ENCODE assay signal across 21 cellular contexts in the genomic region with DNA sequence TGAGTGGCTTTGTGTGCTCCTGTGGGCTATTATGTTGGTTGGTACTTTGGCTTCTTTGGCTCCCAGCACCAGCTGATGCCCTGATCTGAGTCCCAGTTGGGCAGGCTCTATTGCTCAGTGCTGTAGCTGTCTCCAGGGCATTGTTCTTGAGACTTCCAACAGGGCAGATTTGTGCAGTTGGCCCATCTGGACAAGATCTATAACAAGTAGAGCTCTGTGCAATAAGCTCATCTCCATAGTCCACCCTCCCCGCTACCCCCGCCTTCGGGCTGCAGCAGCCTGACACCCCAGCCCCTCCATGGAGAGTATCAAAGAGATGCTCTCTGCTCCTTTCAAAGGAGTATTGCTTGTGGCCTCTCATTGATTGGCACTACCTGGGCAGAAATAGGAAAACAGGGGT. TPM values are rescaled to one million over a fixed set of nuclear protein-coding genes. Genes with fewer than 3 reads are reported as not detected.
DNase-seq lines count a peak whose midpoint lies in the region; ATAC-seq and TF ChIP-seq lines count a peak whose summit lies in the region.
"Had no signal": no experiment of that assay in that cellular context is flagged by ENCODE, and none has a peak within 500 bp of the region (broad histone marks: within the 10 kb centered on the region; RNA-seq: fewer than 3 reads in every experiment).

No MANE protein-coding gene starts in this region.

- no peak overlapping the region for H3K4me3 ChIP-seq in right atrium auricular region
- H3K4me3 ChIP-seq: Peyer's patch had no signal

- H3K9me3 Mint-ChIP-seq in stimulated activated naive CD8-positive, alpha-beta T cell treated with anti-CD3 and anti-CD28 coated beads, Interleukin-15, amount 100 ng/mL, for 72 hours = no peaks in the 10 kb centered on the region

- no peaks in the 10 kb centered on the region for H3K27me3 Mint-ChIP-seq in stimulated activated naive CD8-positive, alpha-beta T cell treated with anti-CD3 and anti-CD28 coated beads, Interleukin-15, amount 100 ng/mL, for 72 hours

- H3K4me1 ChIP-seq in right atrium auricular region = no peaks in the 10 kb centered on the region
- H3K4me1 ChIP-seq: Peyer's patch had no signal

- H3K36me3 ChIP-seq in right atrium auricular region = no peaks in the 10 kb centered on the region
- H3K36me3 ChIP-seq: Peyer's patch had no signal

- H3K27me3 ChIP-seq in right atrium auricular region = no peaks in the 10 kb centered on the region
- H3K27me3 ChIP-seq: Peyer's patch had no signal

- no peaks in the 10 kb centered on the region for H3K9me3 ChIP-seq in right atrium auricular region
- H3K9me3 ChIP-seq: Peyer's patch had no signal

- no peak overlapping the region for H3K27ac Mint-ChIP-seq in stimulated activated naive CD8-positive, alpha-beta T cell treated with anti-CD3 and anti-CD28 coated beads, Interleukin-15, amount 100 ng/mL, for 72 hours

- TF ChIP-seq CTCF in right atrium auricular region (IDR thresholded peaks at IDR 0.05) = no peak

- DNase-seq in Ammon's horn (ENCODE audit: low spot score) = peak; percentile 85
- DNase-seq in hippocampal formation (lab: John Stamatoyannopoulos, UW) = peak; percentile 68 to 74
- DNase-seq in pons (ENCODE audit: low spot score) = peak; percentile 92
- no peak for DNase-seq in stimulated activated naive CD8-positive, alpha-beta T cell treated with anti-CD3 and anti-CD28 coated beads, Interleukin-15, amount 100 ng/mL, for 72 hours
- no peak for DNase-seq in right atrium auricular region (ENCODE audit: low spot score)
- no peak for DNase-seq in NCI-H526 (lab: John Stamatoyannopoulos, UW)
- DNase-seq in OCI-M2 (lab: John Stamatoyannopoulos, UW; ENCODE audit: unreplicated experiment) = no peak
- DNase-seq: AML-193, DND-41, MV-4-11, NCI-H1417, NCI-H1930, NCI-H226, NCI-H526 treated with DMSO at 0.1 percent for 48 hours, Peyer's patch had no signal

- no peak for ATAC-seq in stimulated activated naive CD8-positive, alpha-beta T cell treated with anti-CD3 and anti-CD28 coated beads, Interleukin-15, amount 100 ng/mL, for 72 hours

- H3K27ac ChIP-seq in angular gyrus (ENCODE audit: low read depth, low read length) (peak overlapping the region; percentile 92), right atrium auricular region (no peak overlapping the region)
- H3K27ac ChIP-seq: 22Rv1, KMS-11, Peyer's patch had no signal

- H3K4me1 Mint-ChIP-seq in stimulated activated naive CD8-positive, alpha-beta T cell treated with anti-CD3 and anti-CD28 coated beads, Interleukin-15, amount 100 ng/mL, for 72 hours = no peaks in the 10 kb centered on the region

- H3K4me3 Mint-ChIP-seq in stimulated activated naive CD8-positive, alpha-beta T cell treated with anti-CD3 and anti-CD28 coated beads, Interleukin-15, amount 100 ng/mL, for 72 hours = no peak overlapping the region

RNA-seq across cellular contexts. Expression of gene TMEM31, which starts 5.8 kb away (rescaled TPM):
- not detected for total RNA-seq in right atrium auricular region
- total RNA-seq: G401, H4, HT1080, Peyer's patch had no signal

RNA-seq across cellular contexts. Expression of gene MORF4L2, which starts 18.4 kb away (rescaled TPM):
- total RNA-seq in right atrium auricular region = 100 to 1,000 TPM; 193 to 198 TPM

Comparison
In these comparisons a context has a peak if more than half of its experiments do, and no peak if none do; other contexts are left out.
1. DNase-seq: peak in Ammon's horn (single experiment), hippocampal formation (2 of 2) and pons (single experiment); none in stimulated activated naive CD8-positive, alpha-beta T cell treated with anti-CD3 and anti-CD28 coated beads, Interleukin-15, amount 100 ng/mL, for 72 hours (0 of 2), right atrium auricular region (single experiment), NCI-H526 (0 of 2) and OCI-M2 (single experiment).